ENCODE assay signal across 17 cellular contexts in genomic region chr22:44249376-44250147, GRCh38.
"Had no signal": no experiment of that assay in that cellular context is flagged by ENCODE, and none has a peak within 500 bp of the region (broad histone marks: within the 10 kb centered on the region; RNA-seq: fewer than 3 reads in every experiment).

No MANE protein-coding gene starts in this region.

- ATAC-seq: esophagus mucosa; gastrocnemius medialis; heart right ventricle; left lobe of liver; stimulated activated naive CD8-positive, alpha-beta T cell treated with anti-CD3 and anti-CD28 coated beads, Interleukin-15, Interleukin-2, amounts not matched to agents 100 U/mL and 50 U/mL, for 24 hours; upper lobe of right lung had no signal

- H3K27ac Mint-ChIP-seq: mesothelial cell of epicardium, naive B cell, nephron had no signal

- H3K4me1 Mint-ChIP-seq: mesothelial cell of epicardium, naive B cell, nephron had no signal

- H3K27ac ChIP-seq: gastrocnemius medialis, heart right ventricle, testis, tibial nerve, upper lobe of right lung, vagina had no signal

- DNase-seq: effector memory CD4-positive, alpha-beta T cell; gastrocnemius medialis; heart right ventricle; hypothalamus; islet precursor cell; naive B cell; small intestine; stimulated activated CD4-positive, alpha-beta T cell treated with anti-CD3 and anti-CD28 coated beads, Interleukin-12 subunit alpha, Interleukin-12 subunit beta, amount 100 ng/mL, for 4 hours; stimulated activated naive CD8-positive, alpha-beta T cell treated with anti-CD3 and anti-CD28 coated beads, Interleukin-15, Interleukin-2, amounts not matched to agents 100 U/mL and 50 U/mL, for 24 hours; testis; upper lobe of right lung had no signal

- H3K4me3 ChIP-seq: gastrocnemius medialis, heart right ventricle, testis, tibial nerve, upper lobe of right lung, vagina had no signal

- H3K27me3 ChIP-seq: testis, tibial nerve, vagina had no signal

- H3K36me3 ChIP-seq: gastrocnemius medialis, heart right ventricle, tibial nerve, upper lobe of right lung had no signal

- H3K4me3 Mint-ChIP-seq: mesothelial cell of epicardium, naive B cell, nephron had no signal

- H3K4me1 ChIP-seq: gastrocnemius medialis, testis, tibial nerve, upper lobe of right lung, vagina had no signal

- H3K9me3 ChIP-seq: gastrocnemius medialis, testis, upper lobe of right lung, vagina had no signal

- H3K36me3 Mint-ChIP-seq: mesothelial cell of epicardium had no signal
